In the genomic region with DNA sequence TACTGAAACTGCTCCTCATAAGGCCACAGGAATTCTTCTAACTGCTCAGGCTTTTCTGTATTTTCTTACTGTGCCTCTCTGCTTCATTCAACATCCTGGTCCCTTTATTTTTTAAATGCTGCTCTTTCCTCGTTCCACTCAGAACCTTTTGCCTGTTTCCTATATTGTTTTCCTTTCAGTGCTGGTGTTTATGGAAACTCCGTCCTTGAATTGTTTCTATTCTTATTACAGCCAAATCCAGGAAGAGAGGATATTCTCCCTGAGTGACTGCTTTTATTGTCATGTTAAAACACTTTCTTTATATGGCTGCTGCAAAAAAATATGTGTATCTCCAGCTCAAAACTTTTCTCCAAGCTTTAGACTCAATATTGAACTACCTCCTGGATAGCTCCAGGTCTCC, we compare ENCODE assay signal across 1 cellular context.
TF ChIP-seq lines count a peak whose summit lies in the region.

No MANE protein-coding gene starts in this region.

TF ChIP-seq in H1, 55 proteins besides CTCF, POLR2A, EP300 and RAD21:
- TF ChIP-seq ZNF274 (IDR thresholded peaks at IDR 0.05; ENCODE audit: borderline replicate concordance, extremely low read depth, low read length), result no peak
- TF ChIP-seq SIRT6 (IDR thresholded peaks at IDR 0.05; ENCODE audit: low read length), result no peak
- TF ChIP-seq SP2 (IDR thresholded peaks at IDR 0.05; ENCODE audit: low read length), result no peak
- no peak for TF ChIP-seq YY1 (IDR thresholded peaks at IDR 0.05; ENCODE audit: low read depth, low read length)
- TF ChIP-seq JUN (IDR thresholded peaks at IDR 0.05; ENCODE audit: low read depth, low read length), result no peak
- TF ChIP-seq JUND (IDR thresholded peaks at IDR 0.05; ENCODE audit: low read length), result no peak
- no peak for TF ChIP-seq CBX8 (IDR thresholded peaks at IDR 0.05; ENCODE audit: borderline replicate concordance, low read depth, low read length)
- TF ChIP-seq TBP (IDR thresholded peaks at IDR 0.05; ENCODE audit: low read depth, low read length), result no peak
- no peak for TF ChIP-seq EGR1 (IDR thresholded peaks at IDR 0.05; ENCODE audit: borderline replicate concordance, low read depth, low read length)
- TF ChIP-seq RBBP5 (IDR thresholded peaks at IDR 0.05; ENCODE audit: borderline replicate concordance, low read depth, low read length), result no peak
- TF ChIP-seq, protein P1, sequence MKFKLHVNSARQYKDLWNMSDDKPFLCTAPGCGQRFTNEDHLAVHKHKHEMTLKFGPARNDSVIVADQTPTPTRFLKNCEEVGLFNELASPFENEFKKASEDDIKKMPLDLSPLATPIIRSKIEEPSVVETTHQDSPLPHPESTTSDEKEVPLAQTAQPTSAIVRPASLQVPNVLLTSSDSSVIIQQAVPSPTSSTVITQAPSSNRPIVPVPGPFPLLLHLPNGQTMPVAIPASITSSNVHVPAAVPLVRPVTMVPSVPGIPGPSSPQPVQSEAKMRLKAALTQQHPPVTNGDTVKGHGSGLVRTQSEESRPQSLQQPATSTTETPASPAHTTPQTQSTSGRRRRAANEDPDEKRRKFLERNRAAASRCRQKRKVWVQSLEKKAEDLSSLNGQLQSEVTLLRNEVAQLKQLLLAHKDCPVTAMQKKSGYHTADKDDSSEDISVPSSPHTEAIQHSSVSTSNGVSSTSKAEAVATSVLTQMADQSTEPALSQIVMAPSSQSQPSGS (IDR thresholded peaks at IDR 0.05; ENCODE audit: low read length), result no peak
- no peak for TF ChIP-seq CHD1 (IDR thresholded peaks at IDR 0.05; ENCODE audit: low read depth, low read length)
- TF ChIP-seq, protein P2, sequence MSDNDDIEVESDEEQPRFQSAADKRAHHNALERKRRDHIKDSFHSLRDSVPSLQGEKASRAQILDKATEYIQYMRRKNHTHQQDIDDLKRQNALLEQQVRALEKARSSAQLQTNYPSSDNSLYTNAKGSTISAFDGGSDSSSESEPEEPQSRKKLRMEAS (IDR thresholded peaks at IDR 0.05), result no peak
- TF ChIP-seq, protein P3, sequence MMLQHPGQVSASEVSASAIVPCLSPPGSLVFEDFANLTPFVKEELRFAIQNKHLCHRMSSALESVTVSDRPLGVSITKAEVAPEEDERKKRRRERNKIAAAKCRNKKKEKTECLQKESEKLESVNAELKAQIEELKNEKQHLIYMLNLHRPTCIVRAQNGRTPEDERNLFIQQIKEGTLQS (IDR thresholded peaks at IDR 0.05; ENCODE audit: insufficient read depth, low read depth, low read length), result no peak
- TF ChIP-seq RNF2 (IDR thresholded peaks at IDR 0.05; ENCODE audit: borderline replicate concordance, low read depth, low read length, missing control alignments, poor library complexity, severe bottlenecking), result no peak
